Comparison of ENCODE assay signal across 21 cellular contexts in the genomic region with DNA sequence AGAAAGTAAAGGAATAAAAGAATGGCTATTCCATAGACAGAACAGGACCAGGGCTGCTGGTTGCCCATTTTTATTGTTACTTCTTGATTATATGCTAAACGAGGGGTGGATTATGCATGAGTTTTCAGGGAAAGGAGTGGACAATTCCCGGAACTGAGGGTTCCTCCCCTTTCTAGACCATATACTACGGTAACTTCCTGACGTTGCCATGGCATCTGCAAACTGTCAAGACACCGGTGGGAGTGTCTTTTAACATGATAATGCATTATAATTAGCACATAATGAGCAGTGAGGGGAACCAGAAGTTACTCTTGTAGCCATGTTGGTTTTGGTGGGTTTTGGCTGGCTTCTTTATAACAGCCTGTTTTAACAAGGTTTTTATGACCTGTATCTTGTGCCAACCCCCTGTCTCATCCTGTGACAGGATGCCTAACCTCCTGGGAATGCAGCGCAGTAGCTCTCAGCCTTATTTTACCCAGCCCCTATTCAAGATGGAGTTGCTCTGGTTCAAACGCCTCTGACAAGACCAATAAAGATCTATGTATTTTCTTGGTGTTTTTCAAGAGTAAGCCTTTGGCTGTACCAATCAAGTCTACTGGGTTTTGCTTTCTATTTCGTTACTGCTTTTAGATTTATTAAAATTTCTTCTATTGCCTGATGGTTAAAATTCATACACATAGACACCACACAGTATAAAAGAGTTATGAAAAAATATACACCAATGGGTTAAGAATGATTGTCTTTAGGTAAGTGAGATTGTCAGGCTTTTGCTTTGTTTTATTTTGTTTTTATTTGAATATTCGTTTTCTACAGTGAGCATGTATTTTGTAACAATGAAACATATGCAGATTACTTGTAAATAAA.
"Had no signal": no experiment of that assay in that cellular context is flagged by ENCODE, and none has a peak within 500 bp of the region (broad histone marks: within the 10 kb centered on the region; RNA-seq: fewer than 3 reads in every experiment).

No MANE protein-coding gene starts in this region.

- ATAC-seq: activated CD8-positive, alpha-beta T cell treated with anti-CD3 and anti-CD28 coated beads, Interleukin-2, amount 10 ng/mL, durations not matched to agents 7 days and 5 days; effector memory CD8-positive, alpha-beta T cell; gastrocnemius medialis; natural killer cell; sciatic nerve; stimulated activated memory B cell treated with anti-CD40 and anti-IgM and Interleukin-4, amounts not matched to agents 10 μg/mL and 1 μg/mL and 100 μg/mL, for 72 hours had no signal

- H3K27me3 ChIP-seq: dorsolateral prefrontal cortex, esophagus muscularis mucosa, gastrocnemius medialis, stomach, suprapubic skin, uterus had no signal

- DNase-seq: activated CD4-positive, alpha-beta T cell treated with anti-CD3 and anti-CD28 coated beads for 1 hour; activated CD4-positive, alpha-beta T cell treated with anti-CD3 and anti-CD28 coated beads, Interleukin-2, amount 50 U/mL, for 1 hour; activated CD8-positive, alpha-beta T cell treated with anti-CD3 and anti-CD28 coated beads, Interleukin-2, amount 10 ng/mL, durations not matched to agents 7 days and 5 days; activated gamma-delta T cell treated with Interleukin-2 at 50 U/mL for 16 hours; anterior cingulate cortex; dorsolateral prefrontal cortex; effector memory CD8-positive, alpha-beta T cell; gastrocnemius medialis; hippocampal formation; left ventricle myocardium superior; midbrain; natural killer cell; small intestine; stimulated activated CD4-positive, alpha-beta T cell treated with anti-CD3 and anti-CD28 coated beads, Interleukin-2, amount 100 ng/mL, for 24 hours; stomach; uterus; WERI-Rb-1 had no signal

- H3K4me3 ChIP-seq: dorsolateral prefrontal cortex, esophagus muscularis mucosa, gastrocnemius medialis, stomach, suprapubic skin, uterus had no signal

- H3K4me1 ChIP-seq: gastrocnemius medialis, uterus had no signal

- H3K9me3 ChIP-seq: esophagus muscularis mucosa, gastrocnemius medialis, stomach, suprapubic skin, uterus had no signal

- H3K27ac ChIP-seq: dorsolateral prefrontal cortex, esophagus muscularis mucosa, gastrocnemius medialis, suprapubic skin, uterus, WERI-Rb-1 had no signal

- H3K36me3 ChIP-seq: gastrocnemius medialis, uterus, WERI-Rb-1 had no signal
